Comparison of ENCODE assay signal across 1 cellular context in genomic region chr3:196049567-196050122, GRCh38.
TF ChIP-seq lines count a peak whose summit lies in the region.

No MANE protein-coding gene starts in this region.

TF ChIP-seq in K562, 482 proteins besides CTCF, POLR2A, EP300 and RAD21 (continued from another document and continues in another):
- no peak for TF ChIP-seq ZBTB1 (CRISPR knock-in tag; IDR thresholded peaks at IDR 0.05; ENCODE audit: borderline replicate concordance, low read depth)
- no peak for TF ChIP-seq CEBPB (tag; IDR thresholded peaks at IDR 0.05)
- TF ChIP-seq PML (IDR thresholded peaks at IDR 0.05; ENCODE audit: low read length) = peak; percentile 40; the same call in 1 of the 2 replicates
- peak; percentile 52; the same call in 1 of the 2 replicates for TF ChIP-seq PKNOX1 (IDR thresholded peaks at IDR 0.05)
- TF ChIP-seq POLR2AphosphoS2 (IDR thresholded peaks at IDR 0.05; ENCODE audit: low read length) = peak; percentile 6; the same call in 1 of the 2 replicates
- no peak for TF ChIP-seq ZNF311 (CRISPR knock-in tag; IDR thresholded peaks at IDR 0.05)
- no peak for TF ChIP-seq ZNF696 (CRISPR knock-in tag; conservative IDR thresholded peaks at IDR 0.05)
- TF ChIP-seq SP2 (IDR thresholded peaks at IDR 0.05; ENCODE audit: extremely low read depth, low read depth, low read length, poor library complexity, severe bottlenecking) = no peak
- TF ChIP-seq HES1 (IDR thresholded peaks at IDR 0.05; ENCODE audit: low read depth) = no peak
- TF ChIP-seq HINFP (tag; conservative IDR thresholded peaks at IDR 0.05; ENCODE audit: low read depth) = no peak
- no peak for TF ChIP-seq ZNF780A (CRISPR knock-in tag; IDR thresholded peaks at IDR 0.05)
- 0 out of 4 replicates have a peak, but pooled peaks of 1 of the 2 experiments have one; percentile 2 for TF ChIP-seq MNT (conservative IDR thresholded peaks at IDR 0.05)
- no peak for TF ChIP-seq MTA2 (IDR thresholded peaks at IDR 0.05; ENCODE audit: low read depth)
- no peak for TF ChIP-seq AFF4 (CRISPR knock-in tag; IDR thresholded peaks at IDR 0.05)
- TF ChIP-seq SUPT5H (IDR thresholded peaks at IDR 0.05) = peak; percentile 10; the same call in 1 of the 2 replicates
- no peak for TF ChIP-seq JUND (IDR thresholded peaks at IDR 0.05; ENCODE audit: borderline replicate concordance, low read depth, low read length)
- TF ChIP-seq JUND (tag; IDR thresholded peaks at IDR 0.05; ENCODE audit: borderline replicate concordance, low read depth, low read length) = 0 out of 3 replicates have a peak, but pooled peaks have one; percentile 17
- no peak for TF ChIP-seq ARID2 (IDR thresholded peaks at IDR 0.05)
- no peak for TF ChIP-seq ZNF24 (IDR thresholded peaks at IDR 0.05)
- TF ChIP-seq MCM3 (IDR thresholded peaks at IDR 0.05) = no peak
- TF ChIP-seq ZNF324 (CRISPR knock-in tag; IDR thresholded peaks at IDR 0.05) = no peak
- TF ChIP-seq TSC22D4 (tag; IDR thresholded peaks at IDR 0.05) = no peak
- no peak for TF ChIP-seq ZBTB43 (CRISPR knock-in tag; IDR thresholded peaks at IDR 0.05)
- no peak for TF ChIP-seq SFPQ (IDR thresholded peaks at IDR 0.05; ENCODE audit: low read depth, low read length)
- TF ChIP-seq ZBTB49 (CRISPR knock-in tag; IDR thresholded peaks at IDR 0.05; ENCODE audit: borderline replicate concordance) = no peak
- TF ChIP-seq RHOXF2B (CRISPR knock-in tag; conservative IDR thresholded peaks at IDR 0.05) = no peak
- no peak for TF ChIP-seq ZNF830 (CRISPR knock-in tag; IDR thresholded peaks at IDR 0.05)
- no peak for TF ChIP-seq CREBBP (IDR thresholded peaks at IDR 0.05; ENCODE audit: low read depth, low read length)
- no peak for TF ChIP-seq MTF1 (CRISPR knock-in tag; IDR thresholded peaks at IDR 0.05; ENCODE audit: borderline replicate concordance)
- TF ChIP-seq ESRRB (CRISPR knock-in tag; IDR thresholded peaks at IDR 0.05; ENCODE audit: borderline replicate concordance) = no peak
- TF ChIP-seq ARID1B (IDR thresholded peaks at IDR 0.05) = no peak
- no peak for TF ChIP-seq ELF1 (tag; IDR thresholded peaks at IDR 0.05)
- TF ChIP-seq NFE2 (IDR thresholded peaks at IDR 0.05; ENCODE audit: low read depth) = no peak
- TF ChIP-seq MBD1 (CRISPR knock-in tag; IDR thresholded peaks at IDR 0.05) = peak; percentile 12; the same call in 1 of the 2 replicates
- no peak for TF ChIP-seq TEAD4 (IDR thresholded peaks at IDR 0.05; ENCODE audit: low read length)
- no peak for TF ChIP-seq TEAD4 (CRISPR knock-in tag; IDR thresholded peaks at IDR 0.05; ENCODE audit: borderline replicate concordance)
- no peak for TF ChIP-seq NFYB (IDR thresholded peaks at IDR 0.05; ENCODE audit: extremely low read depth, insufficient read length)
- TF ChIP-seq MEIS2 (IDR thresholded peaks at IDR 0.05; ENCODE audit: partially characterized antibody) = peak; percentile 61
- no peak for TF ChIP-seq ZNF445 (CRISPR knock-in tag; IDR thresholded peaks at IDR 0.05; ENCODE audit: low read depth)
- TF ChIP-seq TBL1XR1 (IDR thresholded peaks at IDR 0.05; ENCODE audit: low read length in 2 of 2) = no peak
- TF ChIP-seq TFE3 (CRISPR knock-in tag; IDR thresholded peaks at IDR 0.05) = no peak
- no peak for TF ChIP-seq USF2 (CRISPR knock-in tag; IDR thresholded peaks at IDR 0.05)
- TF ChIP-seq C11orf30 (IDR thresholded peaks at IDR 0.05; ENCODE audit: low read depth) = no peak
